ENCODE assay signal across 8 cellular contexts in the genomic region with DNA sequence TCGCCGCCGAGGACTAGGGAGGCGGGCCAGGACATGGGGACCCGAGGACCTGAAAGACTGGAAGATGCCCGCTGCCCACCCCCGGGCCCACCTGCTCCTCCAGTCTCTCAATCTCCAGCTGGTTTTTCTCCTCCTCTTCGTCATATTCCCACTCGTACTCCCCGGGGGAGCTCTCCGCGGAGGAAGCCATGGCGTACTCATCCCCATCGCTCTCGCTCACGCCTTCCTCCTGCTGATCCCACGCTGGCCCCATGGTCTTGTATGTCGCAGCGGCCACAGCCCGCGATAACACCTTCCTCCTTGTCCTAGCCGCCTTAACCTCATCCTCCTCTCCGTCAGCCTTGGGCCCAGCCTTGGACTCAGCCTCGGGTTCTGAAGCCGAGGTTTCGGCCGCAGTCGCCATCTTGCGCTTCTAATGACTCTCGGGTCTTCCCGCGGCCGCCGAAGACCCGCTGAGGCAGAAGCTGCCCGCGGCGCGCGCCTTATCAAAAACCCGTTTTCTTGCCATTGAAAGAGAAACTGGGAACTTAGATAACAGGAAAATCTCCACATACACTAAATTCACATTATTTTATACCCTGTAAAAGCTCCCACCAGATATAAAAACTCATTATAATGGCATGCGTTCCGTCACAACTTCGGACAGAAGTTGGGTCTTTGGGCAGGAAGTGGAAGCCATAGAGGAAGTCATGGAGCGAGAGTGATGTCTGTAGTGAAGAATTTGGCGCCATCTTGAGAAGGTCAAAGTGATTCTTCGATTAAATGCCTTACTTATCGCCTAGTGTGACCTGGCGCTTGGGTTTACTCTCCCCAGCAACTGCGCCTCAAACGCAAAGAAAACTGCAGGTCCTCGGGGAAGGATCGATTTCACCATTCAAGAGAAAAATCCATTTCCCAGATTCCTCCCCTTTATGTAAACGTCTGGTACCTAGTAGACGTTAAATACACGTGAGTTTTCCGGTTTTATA. TPM values are rescaled to one million over a fixed set of nuclear protein-coding genes. Genes with fewer than 3 reads are reported as not detected.
DNase-seq lines count a peak whose midpoint lies in the region; ATAC-seq and TF ChIP-seq lines count a peak whose summit lies in the region.

Gene SART3 (minus strand): TSS at position 422 of the 968 bp plus-strand sequence. CDS start 19 bp downstream, at position 403.

- CTCF ChIA-PET in HCT116 (lab: Charles Lee): no interaction called here
- CTCF ChIA-PET in activated naive CD4-positive, alpha-beta T cell treated with anti-CD3 and anti-CD28 coated beads for 36 hours (lab: Charles Lee): interaction anchor here (0.8 to 4.2 kb wide), 5 partner anchors 56 to 103 kb away, joined by 3 to 56 read pairs (median 5); no protein-coding TSS in a partner anchor

- peak within 1 kb of the TSS; percentile 91 for H3K18ac ChIP-seq in neuronal stem cell (ENCODE audit: low read length)

- peaks cover 58% of the 10 kb centered on the region for H3K4me1 Mint-ChIP-seq in activated naive CD4-positive, alpha-beta T cell treated with anti-CD3 and anti-CD28 coated beads for 36 hours (ENCODE audit: low read depth)

- peak within 1 kb of the TSS; percentile 76 for H3K27ac ChIP-seq in HCT116 (ENCODE audit: low read depth, low read length)
- peak within 1 kb of the TSS; percentile 63 to 95 (median 94) for H3K27ac ChIP-seq in gastroesophageal sphincter
- H3K27ac ChIP-seq in neuronal stem cell (replicated peaks; ENCODE audit: low read length): peak within 1 kb of the TSS; percentile 82
- H3K27ac ChIP-seq in subcutaneous abdominal adipose tissue (ENCODE audit: low read depth, low read length): peak within 1 kb of the TSS; percentile 97

- peak within 1 kb of the TSS; percentile 93 for H3K4me2 ChIP-seq in HCT116 (ENCODE audit: low read length)
- H3K4me2 ChIP-seq in neuronal stem cell (ENCODE audit: insufficient read depth, low read length, poor library complexity, severe bottlenecking): peak within 1 kb of the TSS; percentile 93

- H3K27ac Mint-ChIP-seq in activated naive CD4-positive, alpha-beta T cell treated with anti-CD3 and anti-CD28 coated beads for 36 hours: peak within 1 kb of the TSS; percentile 100

- H3K36me3 ChIP-seq in HCT116 (ENCODE audit: control insufficient read depth in 1 of 2, insufficient read depth in 2 of 2, low read length in 2 of 2): peaks cover 9 to 27% of the 10 kb centered on the region in 2 experiments; a peak in 3 of 4 replicates
- peaks cover 0 to 40% of the 10 kb centered on the region in 2 donors for H3K36me3 ChIP-seq in gastroesophageal sphincter
- peaks cover 20 to 54% of the 10 kb centered on the region in 2 donors for H3K36me3 ChIP-seq in neuronal stem cell (replicated peaks in 1 of 2; ENCODE audit: control insufficient read depth in 2 of 2, insufficient read depth in 2 of 2, low read length in 2 of 2)
- peaks cover 3 to 27% (median 25%) of the 10 kb centered on the region in 5 donors for H3K36me3 ChIP-seq in subcutaneous abdominal adipose tissue (ENCODE audit: control insufficient read depth in 5 of 5, insufficient read depth in 5 of 5, low read length in 5 of 5)

- no peaks in the 10 kb centered on the region for H3K9me3 ChIP-seq in HCT116 (ENCODE audit: control insufficient read depth in 1 of 2, insufficient read depth in 1 of 2, low read depth in 1 of 2, low read length in 2 of 2)
- H3K9me3 ChIP-seq in gastroesophageal sphincter: no peaks in the 10 kb centered on the region
- no peaks in the 10 kb centered on the region for H3K9me3 ChIP-seq in neuronal stem cell (replicated peaks in 1 of 2; ENCODE audit: control insufficient read depth in 2 of 2, insufficient read depth in 1 of 2, low read depth in 1 of 2, low read length in 2 of 2)
- H3K9me3 ChIP-seq in subcutaneous abdominal adipose tissue (ENCODE audit: control insufficient read depth in 5 of 5, low read length in 5 of 5): no peaks in the 10 kb centered on the region

- H4K8ac ChIP-seq in neuronal stem cell (ENCODE audit: low read depth, low read length): no peak within 1 kb of the TSS

- WGBS in gastroesophageal sphincter (ENCODE audit: low coverage in 1 of 2), 2 donors: 0 to 1% methylated on average over 14 to 35 of the region's 57 CpGs
- WGBS in neuronal stem cell (ENCODE audit: extremely low coverage in 2 of 2, insufficient read length in 2 of 2, insufficient replicate concordance in 1 of 2), 2 donors: no CpG with 5 or more reads among the region's 57 CpGs

- H3K4me3 ChIP-seq in HCT116 (replicated peaks in 1 of 2; ENCODE audit: low read depth in 1 of 2, low read length in 2 of 2): peak within 1 kb of the TSS; percentile 75 to 85
- peak within 1 kb of the TSS; percentile 84 to 91 for H3K4me3 ChIP-seq in gastroesophageal sphincter
- H3K4me3 ChIP-seq in neuronal stem cell (ENCODE audit: low read length in 2 of 2): peak within 1 kb of the TSS; percentile 93 to 98
- peak within 1 kb of the TSS; percentile 98 to 100 (median 100) for H3K4me3 ChIP-seq in subcutaneous abdominal adipose tissue (ENCODE audit: low read depth in 1 of 5, low read length in 5 of 5)

- H3K79me2 ChIP-seq in HCT116 (ENCODE audit: insufficient read depth, low read length): peaks cover 73% of the 10 kb centered on the region

- ATAC-seq in HCT116 (peak; percentile 38), gastroesophageal sphincter (peak; percentile 56)

- H2AFZ ChIP-seq in HCT116 (ENCODE audit: low read depth, low read length, poor library complexity, severe bottlenecking) (no peak within 1 kb of the TSS), neuronal stem cell (ENCODE audit: low read length) (peak within 1 kb of the TSS; percentile 66)

- peak; percentile 61 for TF ChIP-seq POLR2A in HCT116 (IDR thresholded peaks at IDR 0.05; ENCODE audit: borderline replicate concordance, extremely low read depth, insufficient read depth, insufficient read length)
- TF ChIP-seq POLR2A in gastroesophageal sphincter (IDR thresholded peaks at IDR 0.05): peak in 1 of 2 donors; percentile 42

- POLR2A ChIA-PET in HCT116 (lab: Charles Lee): no interaction called here

- H2BK5ac ChIP-seq in neuronal stem cell (ENCODE audit: low read length): no peak within 1 kb of the TSS

- H4K91ac ChIP-seq in neuronal stem cell (ENCODE audit: low read depth, low read length, poor library complexity): no peak within 1 kb of the TSS

- peak within 1 kb of the TSS; percentile 90 for H3K4ac ChIP-seq in neuronal stem cell (ENCODE audit: low read length)

- peak within 1 kb of the TSS; percentile 45 for H3K23ac ChIP-seq in neuronal stem cell (ENCODE audit: low read depth, low read length, poor library complexity)

- peaks cover 12% of the 10 kb centered on the region for H3K79me1 ChIP-seq in neuronal stem cell (ENCODE audit: low read depth, low read length)

- no peaks in the 10 kb centered on the region for H3K9me3 Mint-ChIP-seq in activated naive CD4-positive, alpha-beta T cell treated with anti-CD3 and anti-CD28 coated beads for 36 hours

- TF ChIP-seq EP300 in gastroesophageal sphincter (IDR thresholded peaks at IDR 0.05): no peak

- DNase-seq in GDM1 (lab: John Stamatoyannopoulos, UW) (peak; percentile 75), HCT116 (ENCODE audit: low read depth, low spot score) (peak; percentile 89), MV-4-11 (lab: John Stamatoyannopoulos, UW) (peak; percentile 88), SK-N-DZ (ENCODE audit: low spot score) (peak; percentile 93), neuronal stem cell (ENCODE audit: low spot score) (peak; percentile 84)
- peak; percentile 86 for DNase-seq in activated naive CD4-positive, alpha-beta T cell treated with anti-CD3 and anti-CD28 coated beads for 36 hours

- no peak within 1 kb of the TSS for H2BK12ac ChIP-seq in neuronal stem cell (ENCODE audit: low read length)

- peak within 1 kb of the TSS; percentile 76 for H2AK5ac ChIP-seq in neuronal stem cell (ENCODE audit: low read depth, low read length)

- peak within 1 kb of the TSS; percentile 100 for H3K4me3 Mint-ChIP-seq in activated naive CD4-positive, alpha-beta T cell treated with anti-CD3 and anti-CD28 coated beads for 36 hours

- peak within 1 kb of the TSS; percentile 42 for H2BK15ac ChIP-seq in neuronal stem cell (ENCODE audit: low read length)

- H3K36me3 Mint-ChIP-seq in activated naive CD4-positive, alpha-beta T cell treated with anti-CD3 and anti-CD28 coated beads for 36 hours (ENCODE audit: low read depth): peaks cover 25% of the 10 kb centered on the region

- H3K4me1 ChIP-seq in HCT116 (ENCODE audit: control insufficient read depth in 1 of 2, insufficient read depth in 2 of 2, low read length in 2 of 2) (peaks cover 25 to 44% of the 10 kb centered on the region in 2 experiments), gastroesophageal sphincter (peaks cover 4 to 76% (median 25%) of the 10 kb centered on the region in 3 donors), neuronal stem cell (ENCODE audit: control insufficient read depth in 2 of 2, insufficient read depth in 1 of 2, low read depth in 1 of 2, low read length in 2 of 2) (peaks cover 6 to 7% of the 10 kb centered on the region in 2 donors), subcutaneous abdominal adipose tissue (ENCODE audit: control insufficient read depth in 5 of 5, insufficient read depth in 5 of 5, low read length in 5 of 5) (peaks cover 14 to 71% (median 57%) of the 10 kb centered on the region in 5 donors)

- BruUV-seq in HCT116 (replicated peaks; lab: Mats Ljungman, UMichigan): no TSS peak

- no peaks in the 10 kb centered on the region for H3K9me2 ChIP-seq in HCT116 (ENCODE audit: insufficient read depth)

- TF ChIP-seq CTCF in HCT116 (IDR thresholded peaks at IDR 0.05 in 2 of 3, conservative IDR thresholded peaks at IDR 0.05 in 1 of 3; ENCODE audit: borderline replicate concordance in 1 of 3, insufficient read depth in 1 of 3, low read depth in 2 of 3, low read length in 2 of 3) (no peak), gastroesophageal sphincter (IDR thresholded peaks at IDR 0.05) (no peak)

- H3K9ac ChIP-seq in HCT116 (ENCODE audit: low read length) (peak within 1 kb of the TSS; percentile 97), neuronal stem cell (ENCODE audit: low read depth, low read length, poor library complexity) (peak within 1 kb of the TSS; percentile 98), subcutaneous abdominal adipose tissue (ENCODE audit: low read length in 5 of 5) (peak within 1 kb of the TSS; percentile 82 to 97 (median 95))

- no peak within 1 kb of the TSS for H2BK120ac ChIP-seq in neuronal stem cell (ENCODE audit: low read depth, low read length)

- H4K20me1 ChIP-seq in HCT116 (ENCODE audit: insufficient read depth): no peaks in the 10 kb centered on the region; the same call in 1 of the 2 replicates

- no peak for TF ChIP-seq RAD21 in HCT116 (IDR thresholded peaks at IDR 0.05; ENCODE audit: low read depth)

- RAD21 ChIA-PET in HCT116 (lab: Charles Lee; ENCODE audit: low non-redundant PET in 1 of 2, low total read pairs in 2 of 2, uncharacterized antibody in 2 of 2, unreplicated experiment in 2 of 2): no interaction called here

- H3K27me3 Mint-ChIP-seq in activated naive CD4-positive, alpha-beta T cell treated with anti-CD3 and anti-CD28 coated beads for 36 hours (ENCODE audit: low read depth): no peaks in the 10 kb centered on the region

- intact Hi-C loops in HCT116 (cut with micrococcal nuclease): loop anchor here (5.0 to 10.0 kb wide), 2 partner anchors 274 to 826 kb away; no protein-coding TSS in a partner anchor
- intact Hi-C loops in activated naive CD4-positive, alpha-beta T cell treated with anti-CD3 and anti-CD28 coated beads for 36 hours (cut with micrococcal nuclease): loop anchor here (1.0 to 10.0 kb wide), 7 partner anchors 8 to 1444 kb away; partner anchors contain the start of genes FICD, MMAB and MVK

- H3K27me3 ChIP-seq in HCT116 (ENCODE audit: insufficient read depth, low read length): no peaks in the 10 kb centered on the region
- H3K27me3 ChIP-seq in gastroesophageal sphincter: no peaks in the 10 kb centered on the region
- H3K27me3 ChIP-seq in neuronal stem cell (ENCODE audit: control insufficient read depth in 3 of 3, insufficient read depth in 3 of 3, low read depth in 1 of 3, low read length in 3 of 3): no peaks in the 10 kb centered on the region
- no peaks in the 10 kb centered on the region for H3K27me3 ChIP-seq in subcutaneous abdominal adipose tissue (ENCODE audit: control insufficient read depth in 5 of 5, insufficient read depth in 4 of 5, low read length in 5 of 5)

- H3K14ac ChIP-seq in neuronal stem cell (ENCODE audit: low read length): peak within 1 kb of the TSS; percentile 77

RNA-seq across cellular contexts. Expression of gene SART3, which starts in this region (rescaled TPM):
- total RNA-seq in HCT116 (2021; ENCODE audit: unreplicated experiment) (76.1 TPM), gastroesophageal sphincter (10 to 100 TPM; 28.7 to 71.8 (median 53.2) TPM)
- 44.1 and 48.3 TPM in 2 replicates for polyA plus RNA-seq in HCT116 (2012)
- polyA plus RNA-seq in SK-N-DZ (2014; cell fraction: cytosol; rRNA removed): 88.6 and 93.4 TPM in 2 replicates
- 90.4 and 90.9 TPM in 2 replicates for polyA plus RNA-seq in SK-N-DZ (2014; cell fraction: nucleus; rRNA removed)
- 10 to 100 TPM; 81.9 to 82.5 TPM for total RNA-seq in activated naive CD4-positive, alpha-beta T cell treated with anti-CD3 and anti-CD28 coated beads for 36 hours
- 39.6 TPM for polyA plus RNA-seq in neuronal stem cell (2013, experiment 1 of 2)
- polyA plus RNA-seq in neuronal stem cell (2013, experiment 2 of 2): 37.7 TPM

Comparison
In these comparisons a context has a peak if more than half of its experiments do, and no peak if none do; other contexts are left out.
1. Peak in every context shown above with its lines: DNase-seq, ATAC-seq, H3K4me3 ChIP-seq and H3K27ac ChIP-seq.